In the genomic region with DNA sequence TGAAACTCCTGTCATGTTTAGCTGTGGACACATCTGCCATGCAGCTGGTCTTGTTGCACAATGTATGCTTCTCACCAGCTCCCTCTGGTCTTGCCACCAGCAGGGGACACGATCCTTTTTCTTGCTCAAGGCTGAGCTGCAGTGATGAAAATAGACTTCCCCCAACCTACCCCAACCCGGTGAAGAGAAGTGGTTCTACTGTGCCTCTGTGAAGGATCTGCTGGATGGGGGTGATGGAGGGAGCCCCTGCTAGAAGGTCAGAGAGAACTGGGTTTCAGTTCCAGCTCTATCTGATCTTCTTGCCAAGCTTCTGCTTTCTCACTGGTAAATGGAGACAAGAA, we compare ENCODE assay signal across 14 cellular contexts.
DNase-seq lines count a peak whose midpoint lies in the region; ATAC-seq and TF ChIP-seq lines count a peak whose summit lies in the region.
"Had no signal": no experiment of that assay in that cellular context is flagged by ENCODE, and none has a peak within 500 bp of the region (broad histone marks: within the 10 kb centered on the region; RNA-seq: fewer than 3 reads in every experiment).

No MANE protein-coding gene starts in this region.

- H3K36me3 Mint-ChIP-seq in mesothelial cell of epicardium, result no peaks in the 10 kb centered on the region

- DNase-seq in EL, result peak; percentile 13
- peak; percentile 95 for DNase-seq in NOMO-1 treated with dmso at 0.1 percent for 144 hours (lab: John Stamatoyannopoulos, UW; ENCODE audit: unreplicated experiment)
- peak in 3 of 5 donors; percentile 13 to 38 (median 37) for DNase-seq in heart left ventricle
- peak; percentile 31 for DNase-seq in putamen (ENCODE audit: low spot score)
- DNase-seq in KBM-7, result no peak
- no peak for DNase-seq in mesothelial cell of epicardium (ENCODE audit: low spot score in 2 of 2, unreplicated experiment in 2 of 2)
- DNase-seq: activated T-cell treated with anti-CD3 and anti-CD28 coated beads, Interleukin-2, amount 50 U/mL, for 24 hours; effector CD4-positive, alpha-beta T cell; NCI-H2171 treated with DMSO at 0.1 percent for 48 hours had no signal

- H3K27ac ChIP-seq in heart left ventricle, result peak overlapping the region in 1 of 12 donors; percentile 53
- H3K27ac ChIP-seq: ascending aorta, C4-2B, vagina had no signal

- intact Hi-C loops in heart left ventricle (cut with DNase I), result no loop called here

- no peaks in the 10 kb centered on the region for H3K4me1 Mint-ChIP-seq in mesothelial cell of epicardium

- H3K27me3 Mint-ChIP-seq in mesothelial cell of epicardium (ENCODE audit: low read depth), result no peaks in the 10 kb centered on the region
- H3K27me3 Mint-ChIP-seq: activated T-cell treated with anti-CD3 and anti-CD28 coated beads, Interleukin-2, amount 50 U/mL, for 24 hours had no signal

- H3K36me3 ChIP-seq in heart left ventricle, result no peaks in the 10 kb centered on the region
- H3K36me3 ChIP-seq: ascending aorta, vagina had no signal

- H3K9me3 ChIP-seq in heart left ventricle, result no peaks in the 10 kb centered on the region
- H3K9me3 ChIP-seq: ascending aorta, vagina had no signal

- TF ChIP-seq CTCF in heart left ventricle (IDR thresholded peaks at IDR 0.05) (no peak), mesothelial cell of epicardium (IDR thresholded peaks at IDR 0.05; ENCODE audit: unreplicated experiment) (no peak)

- no peak overlapping the region for H3K4me3 Mint-ChIP-seq in mesothelial cell of epicardium
- H3K4me3 Mint-ChIP-seq: activated T-cell treated with anti-CD3 and anti-CD28 coated beads, Interleukin-2, amount 50 U/mL, for 24 hours had no signal

- H3K4me1 ChIP-seq in heart left ventricle, result peaks cover 0 to 18% (median 0%) of the 10 kb centered on the region in 12 donors
- H3K4me1 ChIP-seq: ascending aorta, vagina had no signal

- H3K27me3 ChIP-seq in heart left ventricle, result no peaks in the 10 kb centered on the region
- H3K27me3 ChIP-seq: ascending aorta, vagina had no signal

- WGBS in heart left ventricle, 4 donors, result 48 to 64% (median 62%) methylated on average over 2 of the region's 2 CpGs

- no peaks in the 10 kb centered on the region for H3K9me3 Mint-ChIP-seq in mesothelial cell of epicardium
- H3K9me3 Mint-ChIP-seq: activated T-cell treated with anti-CD3 and anti-CD28 coated beads, Interleukin-2, amount 50 U/mL, for 24 hours had no signal

- H3K4me3 ChIP-seq in heart left ventricle, result no peak overlapping the region
- H3K4me3 ChIP-seq: ascending aorta, vagina had no signal

- in situ Hi-C loops in KBM-7 (cut with MboI; ENCODE audit: low pct_unique_long_range_greater_than_20kb, low sequenced_read_pairs), result no loop called here

- ATAC-seq in heart left ventricle (peak in 3 of 4 donors; percentile 52 to 77 (median 58)), GM18498 (IDR thresholded peaks at IDR 0.05; ENCODE audit: unreplicated experiment) (no peak), GM18858 (IDR thresholded peaks at IDR 0.05; ENCODE audit: unreplicated experiment) (no peak)

- no peak for TF ChIP-seq POLR2A in heart left ventricle (IDR thresholded peaks at IDR 0.05)

- H3K27ac Mint-ChIP-seq in mesothelial cell of epicardium, result no peak overlapping the region
- H3K27ac Mint-ChIP-seq: activated T-cell treated with anti-CD3 and anti-CD28 coated beads, Interleukin-2, amount 50 U/mL, for 24 hours had no signal

Comparison
In these comparisons a context has a peak if more than half of its experiments do, and no peak if none do; other contexts are left out.
1. DNase-seq: peak in EL (single experiment), NOMO-1 treated with dmso at 0.1 percent for 144 hours (single experiment), heart left ventricle (3 of 5) and putamen (single experiment); none in KBM-7 (single experiment) and mesothelial cell of epicardium (0 of 2).
2. ATAC-seq: peak in heart left ventricle (3 of 4); none in GM18498 (single experiment) and GM18858 (single experiment).